ENCODE assay signal across 24 cellular contexts in genomic region chr3:146702237-146702636, GRCh38.
"Had no signal": no experiment of that assay in that cellular context is flagged by ENCODE, and none has a peak within 500 bp of the region (broad histone marks: within the 10 kb centered on the region; RNA-seq: fewer than 3 reads in every experiment).

No MANE protein-coding gene starts in this region.

- H3K9me3 ChIP-seq: colonic mucosa, esophagus muscularis mucosa, esophagus squamous epithelium, gastrocnemius medialis, gastroesophageal sphincter, heart left ventricle, heart right ventricle had no signal

- H3K27me3 Mint-ChIP-seq: dendritic cell treated with granulocyte-macrophage colony-stimulating factor and Interleukin-4, amounts not matched to agents 40 ng/mL and 50 ng/mL, for 4 days; effector memory CD8-positive, alpha-beta T cell had no signal

- H3K4me3 ChIP-seq: colonic mucosa, coronary artery, dorsolateral prefrontal cortex, esophagus muscularis mucosa, esophagus squamous epithelium, gastrocnemius medialis, gastroesophageal sphincter, heart left ventricle, heart right ventricle had no signal

- H3K36me3 ChIP-seq: colonic mucosa, esophagus muscularis mucosa, esophagus squamous epithelium, gastrocnemius medialis, gastroesophageal sphincter, heart left ventricle, heart right ventricle had no signal

- H3K9me3 Mint-ChIP-seq: endodermal cell had no signal

- DNase-seq: colonic mucosa; cortex of kidney; dermis blood vessel endothelial cell; dorsolateral prefrontal cortex; effector CD4-positive, alpha-beta T cell; effector CD8-positive, alpha-beta T cell; effector memory CD4-positive, alpha-beta T cell; effector memory CD8-positive, alpha-beta T cell; endodermal cell; erythroblast; esophagus squamous epithelium; foreskin fibroblast; foreskin keratinocyte; foreskin melanocyte; gastrocnemius medialis; glutamatergic neuron; head of caudate nucleus; heart left ventricle; heart right ventricle had no signal

- H3K4me1 Mint-ChIP-seq: endodermal cell had no signal

- H3K27ac ChIP-seq: colonic mucosa, coronary artery, dorsolateral prefrontal cortex, epithelial cell of prostate, esophagus muscularis mucosa, esophagus squamous epithelium, foreskin keratinocyte, gastrocnemius medialis, gastroesophageal sphincter, heart left ventricle, heart right ventricle had no signal

- H3K27ac Mint-ChIP-seq: dendritic cell treated with granulocyte-macrophage colony-stimulating factor and Interleukin-4, amounts not matched to agents 40 ng/mL and 50 ng/mL, for 4 days; effector memory CD8-positive, alpha-beta T cell; endodermal cell had no signal

- H3K27me3 ChIP-seq: colonic mucosa, esophagus muscularis mucosa, esophagus squamous epithelium, foreskin keratinocyte, gastrocnemius medialis, gastroesophageal sphincter, heart left ventricle, heart right ventricle had no signal

- H3K4me1 ChIP-seq: colonic mucosa, esophagus muscularis mucosa, esophagus squamous epithelium, foreskin keratinocyte, gastrocnemius medialis, gastroesophageal sphincter, heart left ventricle, heart right ventricle had no signal

- H3K4me3 Mint-ChIP-seq: dendritic cell treated with granulocyte-macrophage colony-stimulating factor and Interleukin-4, amounts not matched to agents 40 ng/mL and 50 ng/mL, for 4 days; effector memory CD8-positive, alpha-beta T cell; endodermal cell had no signal
